Comparison of ENCODE assay signal across 26 cellular contexts in the genomic region with DNA sequence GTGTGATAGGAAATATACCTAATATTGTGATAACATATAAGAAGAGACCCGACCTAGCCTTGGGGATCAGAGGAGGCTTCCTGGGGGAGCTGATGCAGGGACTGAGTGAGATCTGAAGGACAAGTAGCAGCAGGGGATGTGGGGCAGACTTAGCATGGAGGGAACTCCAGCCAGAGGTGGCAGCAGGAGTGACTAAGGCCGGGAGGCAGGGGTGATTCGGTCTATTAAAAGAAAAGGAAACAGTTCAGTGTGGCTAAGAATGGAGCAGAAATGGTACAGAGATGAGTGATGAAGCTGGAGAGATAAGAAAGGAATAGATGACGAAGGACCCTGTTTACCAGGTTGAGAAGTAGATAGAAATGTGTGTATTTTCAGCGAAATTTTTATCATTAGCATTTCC.
A peak's percentile ranks its signal among the peaks of the same experiment; 100 is the strongest.
DNase-seq lines count a peak whose midpoint lies in the region; ATAC-seq, FAIRE-seq and TF ChIP-seq lines count a peak whose summit lies in the region.
"Had no signal": no experiment of that assay in that cellular context is flagged by ENCODE, and none has a peak within 500 bp of the region (broad histone marks: within the 10 kb centered on the region; RNA-seq: fewer than 3 reads in every experiment).

No MANE protein-coding gene starts in this region.

- no peaks in the 10 kb centered on the region for H3K36me3 ChIP-seq in SK-N-SH (replicated peaks in 1 of 2; ENCODE audit: control insufficient read depth in 1 of 2, insufficient read depth in 2 of 2, low read length in 1 of 2)
- H3K36me3 ChIP-seq in RWPE2 (ENCODE audit: low read depth): no peaks in the 10 kb centered on the region
- H3K36me3 ChIP-seq: BE2C, transverse colon had no signal

- no peak overlapping the region for H3K9ac ChIP-seq in SK-N-SH

- peaks cover 14% of the 10 kb centered on the region for H3F3A ChIP-seq in SK-N-SH (replicated peaks; ENCODE audit: insufficient read depth)

- no peak; the same call in 2 of the 3 replicates for ATAC-seq in SK-N-SH treated with all-trans-retinoic acid at 6 μM for 48 hours
- no peak for ATAC-seq in RWPE2 (ENCODE audit: low read depth)
- peak; percentile 24 for ATAC-seq in stimulated activated effector memory CD8-positive, alpha-beta T cell treated with anti-CD3 and anti-CD28 coated beads, Interleukin-12 subunit alpha, Interleukin-12 subunit beta, amount 100 ng/mL, for 72 hours
- ATAC-seq in GM18858 (IDR thresholded peaks at IDR 0.05; ENCODE audit: unreplicated experiment): no peak

- POLR2A ChIA-PET in SK-N-SH (lab: Yijun Ruan, JAX): no interaction called here

- H3K79me2 ChIP-seq in SK-N-SH (ENCODE audit: insufficient read depth): no peaks in the 10 kb centered on the region

- no peak overlapping the region for H3K27ac Mint-ChIP-seq in stimulated activated effector memory CD8-positive, alpha-beta T cell treated with anti-CD3 and anti-CD28 coated beads, Interleukin-12 subunit alpha, Interleukin-12 subunit beta, amount 100 ng/mL, for 72 hours
- no peak overlapping the region for H3K27ac Mint-ChIP-seq in progenitor cell of endocrine pancreas
- H3K27ac Mint-ChIP-seq: activated CD4-positive, alpha-beta memory T cell treated with anti-CD3 and anti-CD28 coated beads for 36 hours; stimulated activated naive CD8-positive, alpha-beta T cell treated with anti-CD3 and anti-CD28 coated beads, Interleukin-15, Interleukin-2, amounts not matched to agents 100 ng/mL and 50 ng/mL, for 24 hours; T-helper 1 cell treated with Interleukin-12 subunit alpha and Interleukin-12 subunit beta and Interleukin-4 antibody, amounts not matched to agents 30 μg/mL and 1 μg/mL, for 36 hours had no signal

- no peaks in the 10 kb centered on the region for H4K20me1 ChIP-seq in SK-N-SH (ENCODE audit: insufficient read depth)

- no peak overlapping the region for H3K4me3 Mint-ChIP-seq in stimulated activated effector memory CD8-positive, alpha-beta T cell treated with anti-CD3 and anti-CD28 coated beads, Interleukin-12 subunit alpha, Interleukin-12 subunit beta, amount 100 ng/mL, for 72 hours
- H3K4me3 Mint-ChIP-seq in progenitor cell of endocrine pancreas (ENCODE audit: low read depth): no peak overlapping the region
- H3K4me3 Mint-ChIP-seq: activated CD4-positive, alpha-beta memory T cell treated with anti-CD3 and anti-CD28 coated beads for 36 hours; stimulated activated naive CD8-positive, alpha-beta T cell treated with anti-CD3 and anti-CD28 coated beads, Interleukin-15, Interleukin-2, amounts not matched to agents 100 ng/mL and 50 ng/mL, for 24 hours; T-helper 1 cell treated with Interleukin-12 subunit alpha and Interleukin-12 subunit beta and Interleukin-4 antibody, amounts not matched to agents 30 μg/mL and 1 μg/mL, for 36 hours had no signal

- FAIRE-seq in D721Med (lab: Jason Lieb, UNC): no peak
- FAIRE-seq: G401.6, GM19239, kidney had no signal

- no peak for TF ChIP-seq EP300 in SK-N-SH (IDR thresholded peaks at IDR 0.05; ENCODE audit: borderline replicate concordance in 1 of 2, low read depth in 1 of 2, low read length in 1 of 2)

- H3K36me3 Mint-ChIP-seq in stimulated activated effector memory CD8-positive, alpha-beta T cell treated with anti-CD3 and anti-CD28 coated beads, Interleukin-12 subunit alpha, Interleukin-12 subunit beta, amount 100 ng/mL, for 72 hours: no peaks in the 10 kb centered on the region
- no peaks in the 10 kb centered on the region for H3K36me3 Mint-ChIP-seq in progenitor cell of endocrine pancreas (ENCODE audit: insufficient read depth)
- H3K36me3 Mint-ChIP-seq: activated CD4-positive, alpha-beta memory T cell treated with anti-CD3 and anti-CD28 coated beads for 36 hours had no signal

- no peaks in the 10 kb centered on the region for H3K9me3 ChIP-seq in SK-N-SH
- no peaks in the 10 kb centered on the region for H3K9me3 ChIP-seq in RWPE2 (ENCODE audit: severe bottlenecking)
- H3K9me3 ChIP-seq: BE2C, Caco-2, transverse colon had no signal

- no peak for TF ChIP-seq CTCF in SK-N-SH (IDR thresholded peaks at IDR 0.05)
- no peak for TF ChIP-seq CTCF in RWPE2 (IDR thresholded peaks at IDR 0.05; ENCODE audit: poor library complexity, severe bottlenecking)
- no peak for TF ChIP-seq CTCF in progenitor cell of endocrine pancreas (IDR thresholded peaks at IDR 0.05; ENCODE audit: unreplicated experiment)
- no peak for TF ChIP-seq CTCF in D721Med (IDR thresholded peaks at IDR 0.05; ENCODE audit: insufficient read depth, missing control alignments)

- DNase-seq in SK-N-SH (no peak), RWPE2 (ENCODE audit: low spot score) (no peak), glomerular visceral epithelial cell (ENCODE audit: extremely low spot score) (peak; percentile 23), progenitor cell of endocrine pancreas (ENCODE audit: low spot score, unreplicated experiment) (no peak), D721Med (ENCODE audit: insufficient read length, low spot score) (no peak)
- no peak for DNase-seq in stimulated activated effector memory CD8-positive, alpha-beta T cell treated with anti-CD3 and anti-CD28 coated beads, Interleukin-12 subunit alpha, Interleukin-12 subunit beta, amount 100 ng/mL, for 72 hours (ENCODE audit: low spot score in 2 of 2)
- DNase-seq: 8988T; activated gamma-delta T cell treated with Interleukin-2 at 50 U/mL for 16 hours; BE2C; Caco-2; dermis blood vessel endothelial cell; kidney; NCI-H187; NCI-H2227 treated with DMSO at 0.1 percent for 48 hours; NCI-H82; stimulated activated CD4-positive, alpha-beta T cell treated with anti-CD3 and anti-CD28 coated beads, Interleukin-4, amount 100 ng/mL, for 1 hour; transverse colon had no signal

- H3K4me3 ChIP-seq in SK-N-SH (ENCODE audit: low read depth in 2 of 2, low read length in 1 of 2) (no peak overlapping the region), RWPE2 (ENCODE audit: severe bottlenecking) (no peak overlapping the region)
- H3K4me3 ChIP-seq: lung, transverse colon had no signal

- H3K27me3 ChIP-seq in SK-N-SH (ENCODE audit: insufficient read depth) (no peaks in the 10 kb centered on the region), RWPE2 (ENCODE audit: insufficient read depth, poor library complexity, severe bottlenecking) (no peaks in the 10 kb centered on the region)
- H3K27me3 ChIP-seq: BE2C, transverse colon had no signal

- 65% methylated on average over 5 of the region's 5 CpGs for WGBS in SK-N-SH (ENCODE audit: low lambda C conversion rate)

- no peaks in the 10 kb centered on the region for H3K4me1 Mint-ChIP-seq in stimulated activated effector memory CD8-positive, alpha-beta T cell treated with anti-CD3 and anti-CD28 coated beads, Interleukin-12 subunit alpha, Interleukin-12 subunit beta, amount 100 ng/mL, for 72 hours
- H3K4me1 Mint-ChIP-seq in progenitor cell of endocrine pancreas (ENCODE audit: low read depth): no peaks in the 10 kb centered on the region

- H3K9me2 ChIP-seq in SK-N-SH: no peaks in the 10 kb centered on the region

- H3K27ac ChIP-seq in SK-N-SH (ENCODE audit: low read depth in 2 of 2, low read length in 1 of 2) (peak overlapping the region in 1 of 2 experiments; percentile 79; a peak in 2 of 4 replicates), RWPE2 (ENCODE audit: poor library complexity, severe bottlenecking) (peak overlapping the region; percentile 46)
- H3K27ac ChIP-seq: transverse colon, VCaP had no signal

- no peak overlapping the region for H3K4me2 ChIP-seq in SK-N-SH

- no peak for TF ChIP-seq RAD21 in SK-N-SH (IDR thresholded peaks at IDR 0.05; ENCODE audit: low read length)

- H2AFZ ChIP-seq in SK-N-SH (ENCODE audit: low read depth): peak overlapping the region; percentile 20; the same call in 1 of the 2 replicates

- peaks cover 2% of the 10 kb centered on the region for H3K27me3 Mint-ChIP-seq in progenitor cell of endocrine pancreas

- peaks cover 0 to 16% of the 10 kb centered on the region in 2 experiments; a peak in 2 of 4 replicates for H3K4me1 ChIP-seq in SK-N-SH (ENCODE audit: control insufficient read depth in 1 of 2, insufficient read depth in 2 of 2, low read depth in 1 of 2, low read length in 1 of 2)
- peaks cover 44% of the 10 kb centered on the region for H3K4me1 ChIP-seq in RWPE2 (ENCODE audit: insufficient read depth, poor library complexity, severe bottlenecking)
- H3K4me1 ChIP-seq: BE2C, transverse colon had no signal

- no peaks in the 10 kb centered on the region for H3K9me3 Mint-ChIP-seq in stimulated activated effector memory CD8-positive, alpha-beta T cell treated with anti-CD3 and anti-CD28 coated beads, Interleukin-12 subunit alpha, Interleukin-12 subunit beta, amount 100 ng/mL, for 72 hours
- H3K9me3 Mint-ChIP-seq in progenitor cell of endocrine pancreas (ENCODE audit: low read depth): no peaks in the 10 kb centered on the region
- H3K9me3 Mint-ChIP-seq: stimulated activated naive CD8-positive, alpha-beta T cell treated with anti-CD3 and anti-CD28 coated beads, Interleukin-15, Interleukin-2, amounts not matched to agents 100 ng/mL and 50 ng/mL, for 24 hours; T-helper 1 cell treated with Interleukin-12 subunit alpha and Interleukin-12 subunit beta and Interleukin-4 antibody, amounts not matched to agents 30 μg/mL and 1 μg/mL, for 36 hours had no signal

- CTCF ChIA-PET in SK-N-SH (lab: Yijun Ruan, JAX): no interaction called here

TF ChIP-seq in SK-N-SH, 30 proteins besides CTCF, POLR2A, EP300 and RAD21 (continues in another document):
- TF ChIP-seq RXRA (IDR thresholded peaks at IDR 0.05; ENCODE audit: borderline replicate concordance, low read depth) (no peak), TAF1 (IDR thresholded peaks at IDR 0.05; ENCODE audit: borderline replicate concordance, low read depth, low read length) (no peak), TEAD4 (IDR thresholded peaks at IDR 0.05; ENCODE audit: borderline replicate concordance, insufficient read depth) (no peak)

TF ChIP-seq in SK-N-SH treated with all-trans-retinoic acid at 6 μM for 48 hours, 23 proteins besides CTCF, POLR2A, EP300 and RAD21 (continues in another document):
- TF ChIP-seq CSDC2 (CRISPR knock-in tag; IDR thresholded peaks at IDR 0.05): no peak
- TF ChIP-seq OSR1 (CRISPR knock-in tag; IDR thresholded peaks at IDR 0.05): no peak
- TF ChIP-seq TCF4 (CRISPR knock-in tag; IDR thresholded peaks at IDR 0.05; ENCODE audit: borderline replicate concordance): no peak
- TF ChIP-seq ZFP3 (CRISPR knock-in tag; IDR thresholded peaks at IDR 0.05): no peak
- TF ChIP-seq, protein P1, sequence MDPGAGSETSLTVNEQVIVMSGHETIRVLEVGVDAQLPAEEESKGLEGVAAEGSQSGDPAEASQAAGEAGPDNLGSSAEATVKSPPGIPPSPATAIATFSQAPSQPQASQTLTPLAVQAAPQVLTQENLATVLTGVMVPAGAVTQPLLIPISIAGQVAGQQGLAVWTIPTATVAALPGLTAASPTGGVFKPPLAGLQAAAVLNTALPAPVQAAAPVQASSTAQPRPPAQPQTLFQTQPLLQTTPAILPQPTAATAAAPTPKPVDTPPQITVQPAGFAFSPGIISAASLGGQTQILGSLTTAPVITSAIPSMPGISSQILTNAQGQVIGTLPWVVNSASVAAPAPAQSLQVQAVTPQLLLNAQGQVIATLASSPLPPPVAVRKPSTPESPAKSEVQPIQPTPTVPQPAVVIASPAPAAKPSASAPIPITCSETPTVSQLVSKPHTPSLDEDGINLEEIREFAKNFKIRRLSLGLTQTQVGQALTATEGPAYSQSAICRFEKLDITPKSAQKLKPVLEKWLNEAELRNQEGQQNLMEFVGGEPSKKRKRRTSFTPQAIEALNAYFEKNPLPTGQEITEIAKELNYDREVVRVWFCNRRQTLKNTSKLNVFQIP (CRISPR knock-in tag; IDR thresholded peaks at IDR 0.05; ENCODE audit: borderline replicate concordance, low read depth): no peak
- TF ChIP-seq SNAI2 (CRISPR knock-in tag; IDR thresholded peaks at IDR 0.05): no peak
